8 cellular contexts compared by ENCODE assay signal in genomic region chr15:74460298-74460697, GRCh38. TPM values are rescaled to one million over a fixed set of nuclear protein-coding genes. Genes with fewer than 3 reads are reported as not detected.
DNase-seq lines count a peak whose midpoint lies in the region; ATAC-seq and TF ChIP-seq lines count a peak whose summit lies in the region.

No MANE protein-coding gene starts in this region.

- H4K8ac ChIP-seq in IMR-90 (ENCODE audit: low read depth in 2 of 2, low read length in 2 of 2): peak overlapping the region; percentile 84 to 95; a peak in 3 of 4 replicates

- H3K18ac ChIP-seq in IMR-90 (ENCODE audit: low read depth, low read length): no peak overlapping the region

- peak overlapping the region; percentile 25; the same call in 1 of the 2 replicates for H2AK5ac ChIP-seq in IMR-90 (ENCODE audit: low read depth, low read length)

- no TSS peak for BruUV-seq in IMR-90 (replicated peaks; lab: Mats Ljungman, UMichigan)

- ATAC-seq in IMR-90 (ENCODE audit: low read depth): no peak
- ATAC-seq in natural killer cell: no peak
- ATAC-seq in HG03342 (IDR thresholded peaks at IDR 0.05; ENCODE audit: unreplicated experiment): no peak

- H3K27me3 Mint-ChIP-seq in natural killer cell (ENCODE audit: low read depth in 2 of 2): no peaks in the 10 kb centered on the region

- peak overlapping the region; percentile 78 to 98 (median 84) for H3K4me3 ChIP-seq in BLaER1 treated with 17β-estradiol and CSF1 and Interleukin-3, amounts not matched to agents 10 nM and 100 nM
- H3K4me3 ChIP-seq in IMR-90 (ENCODE audit: insufficient read depth, low read depth, low read length) (peak overlapping the region; percentile 84), cardiac fibroblast (replicated peaks in 1 of 2; ENCODE audit: low read depth in 2 of 2, low read length in 2 of 2) (peak overlapping the region; percentile 87 to 92)

- peak overlapping the region; percentile 80; the same call in 1 of the 2 replicates for H3K56ac ChIP-seq in IMR-90 (ENCODE audit: extremely low read depth, insufficient read depth, low read length)

- WGBS in IMR-90 (ENCODE audit: extremely low coverage in 2 of 2, insufficient read length in 1 of 2), 2 experiments: 23% methylated on average over 2 of the region's 2 CpGs; no CpG with 5 or more reads in 1 of the 2 experiments

- H3K4me1 ChIP-seq in BLaER1 treated with 17β-estradiol and CSF1 and Interleukin-3, amounts not matched to agents 10 nM and 100 nM: peaks cover 35 to 51% (median 43%) of the 10 kb centered on the region in 10 experiments
- peaks cover 6% of the 10 kb centered on the region; the same call in 1 of the 2 replicates for H3K4me1 ChIP-seq in IMR-90 (ENCODE audit: control insufficient read depth, insufficient read depth, low read length)

- H4K20me1 ChIP-seq in BLaER1 treated with 17β-estradiol and CSF1 and Interleukin-3, amounts not matched to agents 10 nM and 100 nM: no peaks in the 10 kb centered on the region
- H4K20me1 ChIP-seq in IMR-90 (ENCODE audit: insufficient read depth, low read length): no peaks in the 10 kb centered on the region

- H3K9me3 Mint-ChIP-seq in natural killer cell: no peaks in the 10 kb centered on the region

- POLR2A ChIA-PET in IMR-90 (lab: Charles Lee; ENCODE audit: unreplicated experiment): interaction anchor here (0.8 kb wide), 1 partner anchor 159 kb away, joined by 4 read pairs; no protein-coding TSS in a partner anchor

- peak overlapping the region; percentile 65 to 96 (median 87); a peak in 21 of 22 replicates for H3K27ac ChIP-seq in BLaER1 treated with 17β-estradiol and CSF1 and Interleukin-3, amounts not matched to agents 10 nM and 100 nM
- H3K27ac ChIP-seq in IMR-90 (ENCODE audit: insufficient read depth, low read length): no peak overlapping the region

- in situ Hi-C loops in IMR-90 (cut with MboI; ENCODE audit: low sequenced_read_pairs): no loop called here

- no peak overlapping the region for H2BK120ac ChIP-seq in IMR-90 (ENCODE audit: low read depth, low read length)

- H2BK20ac ChIP-seq in IMR-90 (ENCODE audit: low read depth, low read length): no peak overlapping the region

- peaks cover 9 to 47% of the 10 kb centered on the region in 2 experiments for H3K79me1 ChIP-seq in IMR-90 (ENCODE audit: low read depth in 1 of 2, low read length in 2 of 2)

- H2AFZ ChIP-seq in IMR-90 (replicated peaks; ENCODE audit: low read length, poor library complexity): peak overlapping the region; percentile 33

- H3K14ac ChIP-seq in IMR-90 (replicated peaks; ENCODE audit: low read depth, low read length): peak overlapping the region; percentile 90

- peak overlapping the region; percentile 86 for H3K4me3 Mint-ChIP-seq in natural killer cell

- H3K9me3 ChIP-seq in BLaER1 treated with 17β-estradiol and CSF1 and Interleukin-3, amounts not matched to agents 10 nM and 100 nM (replicated peaks in 1 of 11): peaks cover 0 to 11% (median 0%) of the 10 kb centered on the region in 11 experiments; a peak in 6 of 22 replicates
- H3K9me3 ChIP-seq in IMR-90 (ENCODE audit: control insufficient read depth, insufficient read depth, low read length): no peaks in the 10 kb centered on the region

- H2AK9ac ChIP-seq in IMR-90 (replicated peaks; ENCODE audit: low read depth, low read length, poor library complexity): peak overlapping the region; percentile 57

- peak overlapping the region; percentile 87 for H3K27ac Mint-ChIP-seq in natural killer cell

- peak overlapping the region; percentile 76 to 96 (median 88) for H3K4me2 ChIP-seq in BLaER1 treated with 17β-estradiol and CSF1 and Interleukin-3, amounts not matched to agents 10 nM and 100 nM
- peak overlapping the region; percentile 86 for H3K4me2 ChIP-seq in IMR-90 (ENCODE audit: low read depth, low read length)

- CTCF ChIA-PET in IMR-90 (lab: Yijun Ruan, JAX): no interaction called here

- H3K9me1 ChIP-seq in IMR-90 (ENCODE audit: insufficient read depth, low read length): no peaks in the 10 kb centered on the region

- peaks cover 9 to 38% (median 25%) of the 10 kb centered on the region in 11 experiments; a peak in 19 of 22 replicates for H3K36me3 ChIP-seq in BLaER1 treated with 17β-estradiol and CSF1 and Interleukin-3, amounts not matched to agents 10 nM and 100 nM
- H3K36me3 ChIP-seq in IMR-90 (ENCODE audit: control insufficient read depth, insufficient read depth, low read length): peaks cover 4% of the 10 kb centered on the region; the same call in 1 of the 2 replicates

- DNase-seq in IMR-90 (no peak), cardiac fibroblast (ENCODE audit: low read depth in 2 of 2) (no peak), natural killer cell (no peak), DMS153 treated with DMSO at 0.1 percent for 48 hours (lab: John Stamatoyannopoulos, UW; ENCODE audit: unreplicated experiment) (no peak), NCI-H2227 treated with DMSO at 0.1 percent for 48 hours (lab: John Stamatoyannopoulos, UW) (no peak)
- no peak for DNase-seq in activated CD8-positive, alpha-beta memory T cell treated with anti-CD3 and anti-CD28 coated beads, Interleukin-2, amount 50 U/mL, for 4 hours

- peak overlapping the region; percentile 89; the same call in 1 of the 2 replicates for H3K4ac ChIP-seq in IMR-90 (ENCODE audit: low read depth, low read length)

- H4K5ac ChIP-seq in IMR-90 (ENCODE audit: low read depth, low read length): peak overlapping the region; percentile 84

- peak overlapping the region; percentile 81 to 93 (median 87) for H3K9ac ChIP-seq in BLaER1 treated with 17β-estradiol and CSF1 and Interleukin-3, amounts not matched to agents 10 nM and 100 nM
- peak overlapping the region; percentile 91 for H3K9ac ChIP-seq in IMR-90 (ENCODE audit: low read depth, low read length)

- dilution Hi-C loops in IMR-90 (cut with HindIII; ENCODE audit: low sequenced_read_pairs, unreplicated experiment): no loop called here

- no peak overlapping the region for H4K91ac ChIP-seq in IMR-90 (ENCODE audit: insufficient read depth, low read depth, low read length)

- no peak for TF ChIP-seq POLR2A in IMR-90 (IDR thresholded peaks at IDR 0.05; ENCODE audit: low read depth, low read length)

- peaks cover 14 to 32% of the 10 kb centered on the region in 2 donors for H3K4me1 Mint-ChIP-seq in natural killer cell

- no peaks in the 10 kb centered on the region for H3K27me3 ChIP-seq in BLaER1 treated with 17β-estradiol and CSF1 and Interleukin-3, amounts not matched to agents 10 nM and 100 nM
- H3K27me3 ChIP-seq in IMR-90 (ENCODE audit: control insufficient read depth, insufficient read depth, low read length): no peaks in the 10 kb centered on the region

- intact Hi-C loops in IMR-90 (cut with micrococcal nuclease): loop anchor here (2.0 kb wide), 1 partner anchor 87 kb away; no protein-coding TSS in a partner anchor
- intact Hi-C loops in natural killer cell (cut with micrococcal nuclease): loop anchor here (2.0 kb wide), 1 partner anchor 29 kb away; no protein-coding TSS in a partner anchor

- H3K23ac ChIP-seq in IMR-90 (ENCODE audit: low read depth, low read length): peak overlapping the region; percentile 78

- no peak for TF ChIP-seq CTCF in IMR-90 (conservative IDR thresholded peaks at IDR 0.05; ENCODE audit: low read depth, low read length)
- no peak for TF ChIP-seq CTCF in cardiac fibroblast (IDR thresholded peaks at IDR 0.05; ENCODE audit: low read depth, low read length)
- no peak for TF ChIP-seq CTCF in natural killer cell (IDR thresholded peaks at IDR 0.05)

- TF ChIP-seq RAD21 in IMR-90 (IDR thresholded peaks at IDR 0.05; ENCODE audit: low read length): no peak

- H2BK15ac ChIP-seq in IMR-90 (ENCODE audit: low read depth, low read length): no peak overlapping the region

- no peaks in the 10 kb centered on the region for H3K36me3 Mint-ChIP-seq in natural killer cell

- peak overlapping the region; percentile 28 for H2BK5ac ChIP-seq in IMR-90 (ENCODE audit: low read depth, low read length, poor library complexity, severe bottlenecking)

TF ChIP-seq in IMR-90, 13 proteins besides CTCF, POLR2A, EP300 and RAD21:
- TF ChIP-seq USF2 (IDR thresholded peaks at IDR 0.05; ENCODE audit: low read depth, low read length) (no peak), MAFK (IDR thresholded peaks at IDR 0.05; ENCODE audit: low read depth, low read length) (no peak), MXI1 (IDR thresholded peaks at IDR 0.05; ENCODE audit: borderline replicate concordance, low read depth, low read length) (no peak), NFE2L2 (IDR thresholded peaks at IDR 0.05; ENCODE audit: low read depth, low read length) (no peak), CHD1 (IDR thresholded peaks at IDR 0.05; ENCODE audit: low read depth, low read length) (no peak)

RNA-seq across cellular contexts. Expression of gene UBL7, which starts 0.7 kb away (rescaled TPM):
- total RNA-seq in IMR-90 (2012; rRNA removed) (57.8 and 68.1 TPM in 2 replicates), natural killer cell (10 to 100 TPM; 25.1 to 38.7 (median 29.0) TPM)
- polyA plus RNA-seq in IMR-90 (2012; rRNA removed): 78.4 and 80.1 TPM in 2 replicates
- 64.2 and 85.0 TPM in 2 replicates for polyA plus RNA-seq in IMR-90 (2012; cell fraction: cytosol; rRNA removed)
- 21.3 and 32.0 TPM in 2 replicates for polyA plus RNA-seq in IMR-90 (2012; cell fraction: nucleus; rRNA removed; ENCODE audit: low replicate concordance)

RNA-seq across cellular contexts. Expression of gene SEMA7A, which starts 26.5 kb away (rescaled TPM):
- total RNA-seq in IMR-90 (2012; rRNA removed) (27.8 and 30.5 TPM in 2 replicates), natural killer cell (10 to 100 TPM in 1 of 3 donors, 1 to 10 TPM in 2; 4.7 to 46.2 (median 9.0) TPM)
- polyA plus RNA-seq in IMR-90 (2012; rRNA removed): 87.3 and 88.1 TPM in 2 replicates
- 46.2 and 68.0 TPM in 2 replicates for polyA plus RNA-seq in IMR-90 (2012; cell fraction: cytosol; rRNA removed)
- 57.3 and 104 TPM in 2 replicates for polyA plus RNA-seq in IMR-90 (2012; cell fraction: nucleus; rRNA removed; ENCODE audit: low replicate concordance)
